In genomic region chr12:122752464-122753212, GRCh38 we compare ENCODE assay signal across 1 cellular context.
TF ChIP-seq lines count a peak whose summit lies in the region.

A gene with protein sequence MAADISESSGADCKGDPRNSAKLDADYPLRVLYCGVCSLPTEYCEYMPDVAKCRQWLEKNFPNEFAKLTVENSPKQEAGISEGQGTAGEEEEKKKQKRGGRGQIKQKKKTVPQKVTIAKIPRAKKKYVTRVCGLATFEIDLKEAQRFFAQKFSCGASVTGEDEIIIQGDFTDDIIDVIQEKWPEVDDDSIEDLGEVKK (plus strand): TSS chr12:122752824. CDS start chr12:122753702, 878 bp downstream.

TF ChIP-seq in HepG2, 621 proteins besides CTCF, POLR2A, EP300 and RAD21 (continued from another document and continues in another):
- TF ChIP-seq, protein P1, sequence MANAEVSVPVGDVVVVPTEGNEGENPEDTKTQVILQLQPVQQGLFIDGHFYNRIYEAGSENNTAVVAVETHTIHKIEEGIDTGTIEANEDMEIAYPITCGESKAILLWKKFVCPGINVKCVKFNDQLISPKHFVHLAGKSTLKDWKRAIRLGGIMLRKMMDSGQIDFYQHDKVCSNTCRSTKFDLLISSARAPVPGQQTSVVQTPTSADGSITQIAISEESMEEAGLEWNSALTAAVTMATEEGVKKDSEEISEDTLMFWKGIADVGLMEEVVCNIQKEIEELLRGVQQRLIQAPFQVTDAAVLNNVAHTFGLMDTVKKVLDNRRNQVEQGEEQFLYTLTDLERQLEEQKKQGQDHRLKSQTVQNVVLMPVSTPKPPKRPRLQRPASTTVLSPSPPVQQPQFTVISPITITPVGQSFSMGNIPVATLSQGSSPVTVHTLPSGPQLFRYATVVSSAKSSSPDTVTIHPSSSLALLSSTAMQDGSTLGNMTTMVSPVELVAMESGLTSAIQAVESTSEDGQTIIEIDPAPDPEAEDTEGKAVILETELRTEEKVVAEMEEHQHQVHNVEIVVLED (CRISPR knock-in tag; IDR thresholded peaks at IDR 0.05; ENCODE audit: borderline replicate concordance): peak; percentile 87
- TF ChIP-seq PPARG (CRISPR knock-in tag; conservative IDR thresholded peaks at IDR 0.05) (peak; percentile 76), SALL2 (CRISPR knock-in tag; IDR thresholded peaks at IDR 0.05) (peak; percentile 61), ZNF784 (CRISPR knock-in tag; IDR thresholded peaks at IDR 0.05; ENCODE audit: borderline replicate concordance) (no peak; the same call in 1 of the 2 replicates), GTF3A (CRISPR knock-in tag; conservative IDR thresholded peaks at IDR 0.05) (no peak), ZNF724P (CRISPR knock-in tag; IDR thresholded peaks at IDR 0.05; ENCODE audit: borderline replicate concordance) (peak; percentile 80; the same call in 1 of the 2 replicates), FOSL1 (CRISPR knock-in tag; IDR thresholded peaks at IDR 0.05; ENCODE audit: borderline replicate concordance) (no peak), ZFP82 (CRISPR knock-in tag; IDR thresholded peaks at IDR 0.05; ENCODE audit: borderline replicate concordance) (no peak), RFX5 (IDR thresholded peaks at IDR 0.05; ENCODE audit: low read depth, low read length) (no peak), FOXP1 (IDR thresholded peaks at IDR 0.05) (no peak), FOXP1 (CRISPR knock-in tag; IDR thresholded peaks at IDR 0.05) (peak; percentile 26; the same call in 1 of the 2 replicates), RBM22 (optimal IDR thresholded peaks at IDR 0.05; ENCODE audit: low read length) (no peak), ZNF431 (CRISPR knock-in tag; IDR thresholded peaks at IDR 0.05; ENCODE audit: borderline replicate concordance, low read depth) (no peak), ZNF564 (CRISPR knock-in tag; IDR thresholded peaks at IDR 0.05) (0 out of 2 replicates have a peak, but pooled peaks have one; percentile 47), ZNF747 (CRISPR knock-in tag; IDR thresholded peaks at IDR 0.05; ENCODE audit: borderline replicate concordance) (peak; percentile 91; the same call in 1 of the 2 replicates), HNF1B (CRISPR knock-in tag; IDR thresholded peaks at IDR 0.05) (peak; percentile 93), ZNF557 (CRISPR knock-in tag; IDR thresholded peaks at IDR 0.05) (no peak), ZFP36L1 (CRISPR knock-in tag; IDR thresholded peaks at IDR 0.05) (0 out of 2 replicates have a peak, but pooled peaks have one; percentile 61), WIZ (CRISPR knock-in tag; IDR thresholded peaks at IDR 0.05) (peak; percentile 73; the same call in 1 of the 2 replicates), ZSCAN25 (CRISPR knock-in tag; IDR thresholded peaks at IDR 0.05) (peak; percentile 52; the same call in 1 of the 2 replicates), ZNF546 (CRISPR knock-in tag; conservative IDR thresholded peaks at IDR 0.05) (peak; percentile 88), RERE (CRISPR knock-in tag; IDR thresholded peaks at IDR 0.05; ENCODE audit: low read depth) (no peak), MATR3 (CRISPR knock-in tag; IDR thresholded peaks at IDR 0.05) (no peak), CHD4 (IDR thresholded peaks at IDR 0.05; ENCODE audit: borderline replicate concordance, low read length) (no peak), TARDBP (CRISPR knock-in tag; IDR thresholded peaks at IDR 0.05) (peak; percentile 90), GTF2F1 (IDR thresholded peaks at IDR 0.05; ENCODE audit: low read length) (no peak), ZNF331 (CRISPR knock-in tag; IDR thresholded peaks at IDR 0.05) (peak; percentile 79; the same call in 1 of the 2 replicates), ZNF615 (CRISPR knock-in tag; IDR thresholded peaks at IDR 0.05; ENCODE audit: borderline replicate concordance) (no peak), ZFP91 (CRISPR knock-in tag; IDR thresholded peaks at IDR 0.05; ENCODE audit: borderline replicate concordance) (peak; percentile 91), MAFG (CRISPR knock-in tag; IDR thresholded peaks at IDR 0.05) (no peak), ZNF710 (CRISPR knock-in tag; IDR thresholded peaks at IDR 0.05; ENCODE audit: borderline replicate concordance) (no peak), SSRP1 (CRISPR knock-in tag; IDR thresholded peaks at IDR 0.05) (no peak), ATM (IDR thresholded peaks at IDR 0.05; ENCODE audit: borderline replicate concordance) (no peak), ZNF883 (CRISPR knock-in tag; IDR thresholded peaks at IDR 0.05; ENCODE audit: not compliant biosample characterization) (peak; percentile 60), SIX4 (CRISPR knock-in tag; IDR thresholded peaks at IDR 0.05) (peak; percentile 60; the same call in 1 of the 2 replicates), ZNF326 (CRISPR knock-in tag; IDR thresholded peaks at IDR 0.05; ENCODE audit: borderline replicate concordance) (no peak), PHF20 (CRISPR knock-in tag; IDR thresholded peaks at IDR 0.05) (peak; percentile 86), ZNF570 (CRISPR knock-in tag; IDR thresholded peaks at IDR 0.05; ENCODE audit: borderline replicate concordance) (no peak), ZNF251 (CRISPR knock-in tag; IDR thresholded peaks at IDR 0.05) (no peak; the same call in 1 of the 2 replicates), HNRNPLL (IDR thresholded peaks at IDR 0.05; ENCODE audit: low read depth, low read length, poor library complexity, severe bottlenecking) (peak; percentile 97), SMAD1 (CRISPR knock-in tag; IDR thresholded peaks at IDR 0.05; ENCODE audit: borderline replicate concordance, low read depth) (no peak; the same call in 1 of the 2 replicates), HDAC1 (CRISPR knock-in tag; IDR thresholded peaks at IDR 0.05) (peak; percentile 72; the same call in 1 of the 2 replicates), ZNF775 (CRISPR knock-in tag; IDR thresholded peaks at IDR 0.05; ENCODE audit: borderline replicate concordance) (no peak), ZNF605 (CRISPR knock-in tag; IDR thresholded peaks at IDR 0.05) (no peak), ATF4 (CRISPR knock-in tag; IDR thresholded peaks at IDR 0.05) (peak in 1 of 2 experiments; percentile 72; a peak in 1 of 4 replicates)
- TF ChIP-seq, protein P2, sequence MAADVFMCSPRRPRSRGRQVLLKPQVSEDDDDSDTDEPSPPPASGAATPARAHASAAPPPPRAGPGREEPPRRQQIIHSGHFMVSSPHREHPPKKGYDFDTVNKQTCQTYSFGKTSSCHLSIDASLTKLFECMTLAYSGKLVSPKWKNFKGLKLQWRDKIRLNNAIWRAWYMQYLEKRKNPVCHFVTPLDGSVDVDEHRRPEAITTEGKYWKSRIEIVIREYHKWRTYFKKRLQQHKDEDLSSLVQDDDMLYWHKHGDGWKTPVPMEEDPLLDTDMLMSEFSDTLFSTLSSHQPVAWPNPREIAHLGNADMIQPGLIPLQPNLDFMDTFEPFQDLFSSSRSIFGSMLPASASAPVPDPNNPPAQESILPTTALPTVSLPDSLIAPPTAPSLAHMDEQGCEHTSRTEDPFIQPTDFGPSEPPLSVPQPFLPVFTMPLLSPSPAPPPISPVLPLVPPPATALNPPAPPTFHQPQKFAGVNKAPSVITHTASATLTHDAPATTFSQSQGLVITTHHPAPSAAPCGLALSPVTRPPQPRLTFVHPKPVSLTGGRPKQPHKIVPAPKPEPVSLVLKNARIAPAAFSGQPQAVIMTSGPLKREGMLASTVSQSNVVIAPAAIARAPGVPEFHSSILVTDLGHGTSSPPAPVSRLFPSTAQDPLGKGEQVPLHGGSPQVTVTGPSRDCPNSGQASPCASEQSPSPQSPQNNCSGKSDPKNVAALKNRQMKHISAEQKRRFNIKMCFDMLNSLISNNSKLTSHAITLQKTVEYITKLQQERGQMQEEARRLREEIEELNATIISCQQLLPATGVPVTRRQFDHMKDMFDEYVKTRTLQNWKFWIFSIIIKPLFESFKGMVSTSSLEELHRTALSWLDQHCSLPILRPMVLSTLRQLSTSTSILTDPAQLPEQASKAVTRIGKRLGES (CRISPR knock-in tag; IDR thresholded peaks at IDR 0.05; ENCODE audit: borderline replicate concordance): no peak
